1 cellular context compared by ENCODE assay signal in genomic region chr5:139273572-139274264, GRCh38.
TF ChIP-seq lines count a peak whose summit lies in the region.

No MANE protein-coding gene starts in this region.

TF ChIP-seq in GM12878, 131 proteins besides CTCF, POLR2A, EP300 and RAD21 (continued from another document and continues in another):
- 0 out of 2 replicates have a peak, but pooled peaks have one; percentile 28 for TF ChIP-seq ZBTB40 (IDR thresholded peaks at IDR 0.05; ENCODE audit: borderline replicate concordance)
- TF ChIP-seq DPF2 (IDR thresholded peaks at IDR 0.05), result peak; percentile 96
- no peak for TF ChIP-seq BRCA1 (IDR thresholded peaks at IDR 0.05; ENCODE audit: low read depth, low read length)
- TF ChIP-seq BMI1 (IDR thresholded peaks at IDR 0.05; ENCODE audit: borderline replicate concordance), result peak; percentile 16; the same call in 1 of the 2 replicates
- no peak for TF ChIP-seq CBX5 (IDR thresholded peaks at IDR 0.05; ENCODE audit: low read depth)
- peak; percentile 27 for TF ChIP-seq HDAC6 (IDR thresholded peaks at IDR 0.05; ENCODE audit: unreplicated experiment)
- TF ChIP-seq RB1 (IDR thresholded peaks at IDR 0.05; ENCODE audit: borderline replicate concordance), result peak; percentile 86; the same call in 1 of the 2 replicates
- no peak for TF ChIP-seq RELA (IDR thresholded peaks at IDR 0.05; ENCODE audit: borderline replicate concordance, partially characterized antibody)
- TF ChIP-seq MLLT1 (IDR thresholded peaks at IDR 0.05), result peak; percentile 71; the same call in 1 of the 2 replicates
- TF ChIP-seq ZZZ3 (IDR thresholded peaks at IDR 0.05; ENCODE audit: control insufficient read depth, insufficient read length, low read depth), result no peak
- TF ChIP-seq KLF5 (IDR thresholded peaks at IDR 0.05; ENCODE audit: partially characterized antibody), result peak; percentile 59
- TF ChIP-seq STAT1 (conservative IDR thresholded peaks at IDR 0.05), result no peak
- 0 out of 2 replicates have a peak, but pooled peaks have one; percentile 26 for TF ChIP-seq HCFC1 (IDR thresholded peaks at IDR 0.05; ENCODE audit: low read length)
- 0 out of 4 replicates have a peak, but pooled peaks of 1 of the 2 experiments have one; percentile 10 for TF ChIP-seq ETV6 (conservative IDR thresholded peaks at IDR 0.05 in 1 of 2, IDR thresholded peaks at IDR 0.05 in 1 of 2; ENCODE audit: borderline replicate concordance in 1 of 2, low read depth in 1 of 2)
- peak; percentile 71 for TF ChIP-seq MEF2B (IDR thresholded peaks at IDR 0.05; ENCODE audit: partially characterized antibody, poor library complexity, severe bottlenecking)
- TF ChIP-seq MYC (IDR thresholded peaks at IDR 0.05; ENCODE audit: insufficient read depth, insufficient read length, insufficient replicate concordance, low read length, severe bottlenecking), result peak; percentile 68
- no peak for TF ChIP-seq IRF3 (IDR thresholded peaks at IDR 0.05)
- TF ChIP-seq ZBTB4 (CRISPR knock-in tag; IDR thresholded peaks at IDR 0.05), result no peak
- TF ChIP-seq NFXL1 (IDR thresholded peaks at IDR 0.05; ENCODE audit: borderline replicate concordance), result no peak
- peak; percentile 87 for TF ChIP-seq NBN (IDR thresholded peaks at IDR 0.05)
- no peak for TF ChIP-seq CBX3 (IDR thresholded peaks at IDR 0.05; ENCODE audit: borderline replicate concordance, low read depth)
- TF ChIP-seq SIN3A (IDR thresholded peaks at IDR 0.05; ENCODE audit: low read depth, low read length), result peak; percentile 90; the same call in 1 of the 2 replicates
- TF ChIP-seq RBBP5 (conservative IDR thresholded peaks at IDR 0.05), result no peak
- TF ChIP-seq IRF5 (IDR thresholded peaks at IDR 0.05; ENCODE audit: borderline replicate concordance), result no peak
- peak; percentile 87 to 94 for TF ChIP-seq BHLHE40 (IDR thresholded peaks at IDR 0.05; ENCODE audit: borderline replicate concordance in 1 of 2, low read depth in 2 of 2, low read length in 1 of 2)
- TF ChIP-seq SMC3 (IDR thresholded peaks at IDR 0.05; ENCODE audit: borderline replicate concordance, low read length), result no peak
- no peak for TF ChIP-seq SUPT20H (IDR thresholded peaks at IDR 0.05; ENCODE audit: borderline replicate concordance, control insufficient read depth, low read depth, low read length)
- TF ChIP-seq FOS (IDR thresholded peaks at IDR 0.05; ENCODE audit: borderline replicate concordance, extremely low read depth, insufficient read length), result no peak
- peak; percentile 82 for TF ChIP-seq MEF2A (IDR thresholded peaks at IDR 0.05; ENCODE audit: insufficient read depth, low read depth, low read length)
- TF ChIP-seq EED (IDR thresholded peaks at IDR 0.05; ENCODE audit: low read depth), result peak; percentile 87
- TF ChIP-seq ZBTB11 (CRISPR knock-in tag; IDR thresholded peaks at IDR 0.05), result no peak
- TF ChIP-seq PKNOX1 (IDR thresholded peaks at IDR 0.05), result peak; percentile 35; the same call in 1 of the 2 replicates
- TF ChIP-seq PAX5 (IDR thresholded peaks at IDR 0.05; ENCODE audit: borderline replicate concordance, low read depth, low read length), result peak; percentile 87
- TF ChIP-seq ZBED1 (IDR thresholded peaks at IDR 0.05; ENCODE audit: borderline replicate concordance), result peak; percentile 43; the same call in 1 of the 2 replicates
- TF ChIP-seq EZH2 (IDR thresholded peaks at IDR 0.05; ENCODE audit: borderline replicate concordance, control insufficient read depth, low read depth, low read length), result no peak
- TF ChIP-seq ESRRA (IDR thresholded peaks at IDR 0.05; ENCODE audit: low read length), result no peak
- no peak for TF ChIP-seq SMARCA5 (IDR thresholded peaks at IDR 0.05)
- peak; percentile 94 for TF ChIP-seq NR2F1 (conservative IDR thresholded peaks at IDR 0.05)
- TF ChIP-seq MTA2 (IDR thresholded peaks at IDR 0.05; ENCODE audit: low read depth), result peak; percentile 69; the same call in 1 of the 2 replicates
- TF ChIP-seq NFIC (IDR thresholded peaks at IDR 0.05; ENCODE audit: low read depth, low read length), result peak; percentile 54; the same call in 1 of the 2 replicates
- TF ChIP-seq SPI1 (IDR thresholded peaks at IDR 0.05; ENCODE audit: borderline replicate concordance, insufficient read depth, low read depth, low read length), result peak; percentile 38
- TF ChIP-seq ASH2L (IDR thresholded peaks at IDR 0.05; ENCODE audit: borderline replicate concordance, low read depth), result no peak
- no peak; the same call in 1 of the 2 replicates for TF ChIP-seq LARP7 (IDR thresholded peaks at IDR 0.05)
- TF ChIP-seq POLR2AphosphoS2 (IDR thresholded peaks at IDR 0.05; ENCODE audit: low read depth, low read length), result 0 out of 2 replicates have a peak, but pooled peaks have one; percentile 61
- TF ChIP-seq NR2C1 (IDR thresholded peaks at IDR 0.05), result peak; percentile 87
- no peak for TF ChIP-seq WRNIP1 (IDR thresholded peaks at IDR 0.05; ENCODE audit: borderline replicate concordance, low read depth, low read length)
- TF ChIP-seq BCL11A (IDR thresholded peaks at IDR 0.05; ENCODE audit: low read depth, low read length), result peak; percentile 85; the same call in 1 of the 2 replicates
- TF ChIP-seq SRF (IDR thresholded peaks at IDR 0.05; ENCODE audit: low read depth in 2 of 2, low read length in 2 of 2), result no peak
